ENCODE assay signal across 9 cellular contexts in the genomic region with DNA sequence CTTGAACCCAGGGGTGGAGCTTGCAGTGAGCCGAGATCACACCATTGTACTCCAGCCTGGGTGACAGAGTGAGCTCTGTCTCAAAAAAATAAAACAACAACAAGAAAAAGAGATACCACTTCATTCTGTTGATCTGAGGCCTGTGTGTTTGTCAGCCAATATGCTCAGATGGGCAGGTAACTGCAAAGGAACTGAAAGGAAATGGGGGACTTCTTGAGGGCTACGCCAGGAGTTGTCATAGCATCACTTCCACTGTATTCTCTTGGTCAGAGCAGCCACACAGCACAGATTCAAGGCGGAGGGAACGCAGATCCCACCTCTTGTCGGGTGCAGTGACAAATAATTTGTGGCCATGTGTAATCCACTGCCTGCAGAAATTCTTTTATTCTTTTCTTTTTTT.
"Had no signal": no experiment of that assay in that cellular context is flagged by ENCODE, and none has a peak within 500 bp of the region (broad histone marks: within the 10 kb centered on the region; RNA-seq: fewer than 3 reads in every experiment).

No MANE protein-coding gene starts in this region.

- H3K27me3 Mint-ChIP-seq: IgD-negative memory B cell had no signal

- H3K36me3 ChIP-seq: HAP-1 had no signal

- H3K27ac Mint-ChIP-seq: GM23338, HFFc6, IgD-negative memory B cell had no signal

- H3K27ac ChIP-seq: HL-60 had no signal

- H3K4me3 Mint-ChIP-seq: GM23338, HFFc6, IgD-negative memory B cell had no signal

- H3K4me3 ChIP-seq: GM23338, HAP-1 had no signal

- ATAC-seq: GM23338, HCT116, HepG2 had no signal

- FAIRE-seq: HepG2 had no signal

- H3K4me1 ChIP-seq: HAP-1 had no signal

- H3K9me3 Mint-ChIP-seq: GM23338 had no signal

- H2AFZ ChIP-seq: GM23338 had no signal

- H3K4me1 Mint-ChIP-seq: GM23338, IgD-negative memory B cell had no signal

- DNase-seq: H7, HFFc6, KBM-7 had no signal

- H3K4me2 ChIP-seq: GM23338 had no signal
